ENCODE assay signal across 33 cellular contexts in genomic region chrX:67714004-67714403, GRCh38.
A peak's percentile ranks its signal among the peaks of the same experiment; 100 is the strongest.
DNase-seq lines count a peak whose midpoint lies in the region; ATAC-seq and TF ChIP-seq lines count a peak whose summit lies in the region.
"Had no signal": no experiment of that assay in that cellular context is flagged by ENCODE, and none has a peak within 500 bp of the region (broad histone marks: within the 10 kb centered on the region; RNA-seq: fewer than 3 reads in every experiment).

No MANE protein-coding gene starts in this region.

- H3K4me3 ChIP-seq in right cardiac atrium (ENCODE audit: low read length) (no peak overlapping the region), left ventricle myocardium inferior (no peak overlapping the region), right atrium auricular region (no peak overlapping the region)
- H3K4me3 ChIP-seq: A549; BLaER1; BLaER1 treated with 17β-estradiol and CSF1 and Interleukin-3, amounts not matched to agents 10 nM and 100 nM had no signal

- WGBS in right cardiac atrium = 75% methylated on average over 1 of the region's 1 CpG

- H3K4me1 ChIP-seq in right cardiac atrium (ENCODE audit: control insufficient read depth, insufficient read depth, low read length) (no peaks in the 10 kb centered on the region), left ventricle myocardium inferior (no peaks in the 10 kb centered on the region), right atrium auricular region (no peaks in the 10 kb centered on the region)
- H3K4me1 ChIP-seq: A549, BE2C, Caco-2 had no signal

- no peaks in the 10 kb centered on the region for H3K27me3 ChIP-seq in right cardiac atrium (ENCODE audit: control insufficient read depth, insufficient read depth)
- no peaks in the 10 kb centered on the region for H3K27me3 ChIP-seq in left ventricle myocardium inferior (ENCODE audit: low read depth)
- H3K27me3 ChIP-seq in right atrium auricular region = no peaks in the 10 kb centered on the region
- H3K27me3 ChIP-seq: BE2C; BLaER1; BLaER1 treated with 17β-estradiol and CSF1 and Interleukin-3, amounts not matched to agents 10 nM and 100 nM had no signal

- peak; percentile 60 for ATAC-seq in Right ventricle myocardium inferior
- ATAC-seq in left cardiac atrium = no peak
- peak; percentile 65 for ATAC-seq in Right ventricle myocardium superior (ENCODE audit: poor library complexity)
- no peak for ATAC-seq in right cardiac atrium
- ATAC-seq in left ventricle myocardium superior = peak; percentile 71
- ATAC-seq: A549; CD8-positive, alpha-beta T cell had no signal

- H3K36me3 ChIP-seq in left ventricle myocardium inferior (no peaks in the 10 kb centered on the region), right atrium auricular region (no peaks in the 10 kb centered on the region)
- H3K36me3 ChIP-seq: BE2C had no signal

- TF ChIP-seq CTCF in left ventricle myocardium inferior (IDR thresholded peaks at IDR 0.05; ENCODE audit: borderline replicate concordance) = no peak
- no peak for TF ChIP-seq CTCF in right atrium auricular region (IDR thresholded peaks at IDR 0.05)

- H3K9me3 ChIP-seq in right cardiac atrium (ENCODE audit: control insufficient read depth, low read length) = no peaks in the 10 kb centered on the region
- H3K9me3 ChIP-seq in left ventricle myocardium inferior (replicated peaks) = no peaks in the 10 kb centered on the region
- H3K9me3 ChIP-seq in right atrium auricular region = no peaks in the 10 kb centered on the region
- H3K9me3 ChIP-seq: A549, BE2C, Caco-2 had no signal

- intact Hi-C loops in Right ventricle myocardium inferior (cut with DNase I) = no loop called here
- intact Hi-C loops in left cardiac atrium (cut with DNase I) = loop anchor here in 1 of 2 donors (10.0 kb wide), 1 partner anchor 149 kb away; no protein-coding TSS in a partner anchor
- intact Hi-C loops in Right ventricle myocardium superior (cut with DNase I) = no loop called here
- intact Hi-C loops in right cardiac atrium (cut with DNase I) = no loop called here
- intact Hi-C loops in left ventricle myocardium inferior (cut with micrococcal nuclease) = no loop called here
- intact Hi-C loops in cardiac septum (cut with DNase I) = no loop called here
- intact Hi-C loops in left ventricle myocardium superior (cut with micrococcal nuclease) = loop anchor here (10.0 kb wide), 1 partner anchor 149 kb away; no protein-coding TSS in a partner anchor

- H3K27ac ChIP-seq in right cardiac atrium (ENCODE audit: low read length) (no peak overlapping the region), left ventricle myocardium inferior (replicated peaks) (peak overlapping the region; percentile 58), right atrium auricular region (peak overlapping the region in 1 of 2 donors; percentile 36)
- H3K27ac ChIP-seq: 22Rv1; A549; BLaER1; BLaER1 treated with 17β-estradiol and CSF1 and Interleukin-3, amounts not matched to agents 10 nM and 100 nM; C4-2B had no signal

- DNase-seq in Right ventricle myocardium inferior (ENCODE audit: missing footprints) (no peak), left cardiac atrium (no peak), Right ventricle myocardium superior (no peak), right cardiac atrium (no peak), left ventricle myocardium inferior (no peak), cardiac septum (ENCODE audit: low spot score) (no peak), left ventricle myocardium superior (no peak), right atrium auricular region (ENCODE audit: low spot score) (no peak)
- DNase-seq: 8988T; ACHN; AML-193; BE2C; C1 segment of cervical spinal cord; Caco-2; Calu3; CD4-positive, alpha-beta memory T cell; CD4-positive, alpha-beta T cell; CD4-positive, CD25-positive, alpha-beta regulatory T cell; CD8-positive, alpha-beta memory T cell; CD8-positive, alpha-beta T cell; COR-L47; DMS 273 treated with DMSO at 0.1 percent for 48 hours; DMS153; DMS53; DMS79; DMS79 treated with DMSO at 0.1 percent for 48 hours; DND-41; EL had no signal

Comparison
In these comparisons a context has a peak if more than half of its experiments do, and no peak if none do; other contexts are left out.
1. ATAC-seq: peak in Right ventricle myocardium inferior (single experiment), Right ventricle myocardium superior (single experiment) and left ventricle myocardium superior (single experiment); none in left cardiac atrium (0 of 2) and right cardiac atrium (0 of 2).